In genomic region chr11:62645934-62646824, GRCh38 we compare ENCODE assay signal across 8 cellular contexts. TPM values are rescaled to one million over a fixed set of nuclear protein-coding genes. Genes with fewer than 3 reads are reported as not detected.
A peak's percentile ranks its signal among the peaks of the same experiment; 100 is the strongest.
DNase-seq lines count a peak whose midpoint lies in the region; ATAC-seq, FAIRE-seq and TF ChIP-seq lines count a peak whose summit lies in the region.

Gene GANAB (minus strand): TSS chr11:62646613. CDS start chr11:62646599, 14 bp downstream.

- H3K9me3 ChIP-seq in BLaER1 treated with 17β-estradiol and CSF1 and Interleukin-3, amounts not matched to agents 10 nM and 100 nM (replicated peaks in 1 of 11) = no peaks in the 10 kb centered on the region
- H3K9me3 ChIP-seq in HepG2 (ENCODE audit: low read length) = no peaks in the 10 kb centered on the region

- POLR2A ChIA-PET in HepG2 (lab: Yijun Ruan, JAX) = interaction anchor here (0.7 to 5.0 kb wide), 20 partner anchors 10 to 831 kb away, joined by 3 to 98 read pairs (median 10); partner anchors contain the start of genes B3GAT3, C11orf98, CSKMT and EEF1G

- peak; percentile 64 for FAIRE-seq in HepG2 (lab: Jason Lieb, UNC)

- ATAC-seq in GM19372 (IDR thresholded peaks at IDR 0.05; ENCODE audit: low read depth, unreplicated experiment) = peak; percentile 98
- peak; percentile 91 for ATAC-seq in HG03565 (IDR thresholded peaks at IDR 0.05; ENCODE audit: unreplicated experiment)
- ATAC-seq in HepG2 = peak; percentile 94

- H3K9ac ChIP-seq in BLaER1 treated with 17β-estradiol and CSF1 and Interleukin-3, amounts not matched to agents 10 nM and 100 nM = peak within 1 kb of the TSS; percentile 92 to 100 (median 98)
- H3K9ac ChIP-seq in HepG2 (ENCODE audit: insufficient read depth, low read depth, low read length) = peak within 1 kb of the TSS; percentile 100

- in situ Hi-C loops in HepG2 (cut with HindIII; ENCODE audit: extremely low pct_ligation_motif_present, low pct_unique_long_range_greater_than_20kb) = no loop called here

- peaks cover 37% of the 10 kb centered on the region for H3K79me2 ChIP-seq in HepG2 (ENCODE audit: insufficient read depth, low read length)

- BruUV-seq in HepG2 (replicated peaks; lab: Mats Ljungman, UMichigan) = TSS peak; percentile 75

- H4K20me1 ChIP-seq in BLaER1 treated with 17β-estradiol and CSF1 and Interleukin-3, amounts not matched to agents 10 nM and 100 nM = peaks cover 11 to 78% (median 61%) of the 10 kb centered on the region in 11 experiments; a peak in 19 of 22 replicates
- H4K20me1 ChIP-seq in HepG2 (ENCODE audit: insufficient read depth, low read length) = peaks cover 8% of the 10 kb centered on the region

- CTCF ChIA-PET in HepG2 (lab: Yijun Ruan, JAX; ENCODE audit: low intra/inter-chr PET ratio, low total read pairs) = no interaction called here

- H3K4me2 ChIP-seq in BLaER1 treated with 17β-estradiol and CSF1 and Interleukin-3, amounts not matched to agents 10 nM and 100 nM = peak within 1 kb of the TSS; percentile 86 to 98 (median 96)
- peak within 1 kb of the TSS; percentile 77 for H3K4me2 ChIP-seq in HepG2 (ENCODE audit: low read depth, low read length)

- H3K4me1 ChIP-seq in BLaER1 treated with 17β-estradiol and CSF1 and Interleukin-3, amounts not matched to agents 10 nM and 100 nM = peaks cover 30 to 60% (median 50%) of the 10 kb centered on the region in 10 experiments
- H3K4me1 ChIP-seq in HepG2 (ENCODE audit: insufficient read depth, low read length) = peaks cover 53% of the 10 kb centered on the region

- no peaks in the 10 kb centered on the region for H3K27me3 ChIP-seq in BLaER1 treated with 17β-estradiol and CSF1 and Interleukin-3, amounts not matched to agents 10 nM and 100 nM
- H3K27me3 ChIP-seq in HepG2 (ENCODE audit: control insufficient read depth in 1 of 2, insufficient read depth in 2 of 2, low read length in 2 of 2) = no peaks in the 10 kb centered on the region

- peak within 1 kb of the TSS; percentile 82 to 100 (median 96) for H3K4me3 ChIP-seq in BLaER1 treated with 17β-estradiol and CSF1 and Interleukin-3, amounts not matched to agents 10 nM and 100 nM
- H3K4me3 ChIP-seq in HepG2 (replicated peaks in 1 of 3; ENCODE audit: insufficient read depth in 1 of 3, low read depth in 2 of 3, low read length in 3 of 3) = peak within 1 kb of the TSS; percentile 86 to 96 (median 90)

- H3K36me3 ChIP-seq in BLaER1 treated with 17β-estradiol and CSF1 and Interleukin-3, amounts not matched to agents 10 nM and 100 nM = peaks cover 54 to 83% (median 69%) of the 10 kb centered on the region in 11 experiments
- peaks cover 4 to 24% of the 10 kb centered on the region in 2 experiments; a peak in 3 of 5 replicates for H3K36me3 ChIP-seq in HepG2 (replicated peaks in 1 of 2; ENCODE audit: control insufficient read depth in 1 of 2, insufficient read depth in 2 of 2, low read length in 2 of 2)

- no peak for TF ChIP-seq RAD21 in HepG2 (CRISPR knock-in tag; IDR thresholded peaks at IDR 0.05)

- TF ChIP-seq EP300 in HepG2 (IDR thresholded peaks at IDR 0.05; ENCODE audit: low read depth in 2 of 2, low read length in 2 of 2) (no peak; a peak in 1 of 4 replicates), HepG2 (CRISPR knock-in tag; IDR thresholded peaks at IDR 0.05; ENCODE audit: borderline replicate concordance) (no peak)

- TF ChIP-seq POLR2A in HepG2 (IDR thresholded peaks at IDR 0.05; ENCODE audit: insufficient read depth in 1 of 2, low read depth in 2 of 2, low read length in 2 of 2) = peak; percentile 92 to 95

- WGBS in HepG2 (ENCODE audit: low lambda C conversion rate) = under 1% methylated on average over 39 of the region's 75 CpGs

- H2AFZ ChIP-seq in HepG2 (ENCODE audit: low read length) = no peak within 1 kb of the TSS

- TF ChIP-seq CTCF in HepG2 (CRISPR knock-in tag; IDR thresholded peaks at IDR 0.05) = no peak

- DNase-seq in NCI-H774 (lab: John Stamatoyannopoulos, UW) = peak; percentile 98
- peak; percentile 99 for DNase-seq in activated CD4-positive, alpha-beta T cell treated with anti-CD3 and anti-CD28 coated beads, Interleukin-2, amount 50 U/mL, for 4 hours
- DNase-seq in dermis blood vessel endothelial cell = peak; percentile 99
- peak; percentile 95 for DNase-seq in HepG2 (ENCODE audit: low spot score)
- peak; percentile 100 for DNase-seq in stimulated activated CD4-positive, alpha-beta T cell treated with anti-CD3 and anti-CD28 coated beads, Interleukin-4, amount 100 ng/mL, for 1 hour

- peak within 1 kb of the TSS; percentile 89 to 99 (median 96) for H3K27ac ChIP-seq in BLaER1 treated with 17β-estradiol and CSF1 and Interleukin-3, amounts not matched to agents 10 nM and 100 nM
- H3K27ac ChIP-seq in HepG2 (ENCODE audit: extremely low read length, insufficient read depth, low read length) = peak within 1 kb of the TSS; percentile 98

- intact Hi-C loops in HepG2 (cut with micrococcal nuclease; ENCODE audit: unreplicated experiment) = no loop called here

TF ChIP-seq in HepG2, 621 proteins besides CTCF, POLR2A, EP300 and RAD21 (continues in another document):
- 0 out of 2 replicates have a peak, but pooled peaks have one; percentile 13 for TF ChIP-seq ZNF281 (CRISPR knock-in tag; IDR thresholded peaks at IDR 0.05; ENCODE audit: borderline replicate concordance)
- no peak for TF ChIP-seq TBX3 (IDR thresholded peaks at IDR 0.05; ENCODE audit: borderline replicate concordance)
- peak; percentile 77 for TF ChIP-seq HNF4A (CRISPR knock-in tag; IDR thresholded peaks at IDR 0.05)
- no peak for TF ChIP-seq ZNF710 (CRISPR knock-in tag; IDR thresholded peaks at IDR 0.05; ENCODE audit: borderline replicate concordance)
- TF ChIP-seq FOSL1 (CRISPR knock-in tag; IDR thresholded peaks at IDR 0.05; ENCODE audit: borderline replicate concordance) = no peak
- peak; percentile 56; the same call in 1 of the 2 replicates for TF ChIP-seq ZNF430 (CRISPR knock-in tag; IDR thresholded peaks at IDR 0.05)

RNA-seq across cellular contexts. Expression of gene GANAB, which starts in this region (rescaled TPM):
- 237 and 423 TPM in 2 replicates for total RNA-seq in dermis blood vessel endothelial cell
- 50.8 and 99.5 TPM in 2 replicates for total RNA-seq in HepG2 (2016; rRNA removed; fragmentation: Illumina TruSeq; extraction: Trizol)
- total RNA-seq in HepG2 (2016; cell fraction: cytosol; rRNA removed; fragmentation: Illumina TruSeq; extraction: Trizol; ENCODE audit: low read depth) = 18.3 and 19.8 TPM in 2 replicates
- total RNA-seq in HepG2 (2016; cell fraction: insoluble cytoplasmic fraction; rRNA removed; fragmentation: Illumina TruSeq; extraction: Trizol) = 46.6 and 104 TPM in 2 replicates
- 21.5 and 23.9 TPM in 2 replicates for total RNA-seq in HepG2 (2016; cell fraction: membrane; rRNA removed; fragmentation: Illumina TruSeq; extraction: Trizol)
- 119 and 139 TPM in 2 replicates for total RNA-seq in HepG2 (2016; cell fraction: nucleus; rRNA removed; fragmentation: Illumina TruSeq; extraction: Trizol)
- polyA plus RNA-seq in HepG2 (2011; rRNA removed) = 234 and 251 TPM in 2 replicates
- 182 and 204 TPM in 2 replicates for polyA plus RNA-seq in HepG2 (2011; cell fraction: cytosol; rRNA removed)
- polyA plus RNA-seq in HepG2 (2011; cell fraction: nucleus; rRNA removed) = 334 and 348 TPM in 2 replicates
- 166 and 170 TPM in 2 replicates for polyA plus RNA-seq in HepG2 (2012)
- 8.2 and 9.2 TPM in 2 replicates for polyA plus RNA-seq in HepG2 (2016; cell fraction: cytosol; fragmentation: Illumina TruSeq; extraction: Trizol; ENCODE audit: low read depth)
- 45.4 and 52.0 TPM in 2 replicates for polyA plus RNA-seq in HepG2 (2016; cell fraction: insoluble cytoplasmic fraction; fragmentation: Illumina TruSeq; extraction: Trizol; ENCODE audit: low read depth)
- polyA plus RNA-seq in HepG2 (2016; cell fraction: membrane; fragmentation: Illumina TruSeq; extraction: Trizol; ENCODE audit: low read depth) = 16.1 and 19.6 TPM in 2 replicates
- polyA plus RNA-seq in HepG2 (2016; cell fraction: nucleus; fragmentation: Illumina TruSeq; extraction: Trizol; ENCODE audit: insufficient read depth, low read depth) = 244 and 254 TPM in 2 replicates
- 322 and 641 TPM in 2 replicates for polyA minus RNA-seq in HepG2 (2011; rRNA and poly(A)+ RNA removed; ENCODE audit: low replicate concordance)
- 125 and 143 TPM in 2 replicates for polyA minus RNA-seq in HepG2 (2011; cell fraction: cytosol; rRNA and poly(A)+ RNA removed)
- polyA minus RNA-seq in HepG2 (2011; cell fraction: nucleus; rRNA and poly(A)+ RNA removed) = 121 and 126 TPM in 2 replicates

Comparison
In these comparisons a context has a peak if more than half of its experiments do, and no peak if none do; other contexts are left out.
1. Peak in every context shown above with its lines: DNase-seq, ATAC-seq, H3K4me3 ChIP-seq and H3K27ac ChIP-seq.